Comparison of ENCODE assay signal across 8 cellular contexts in the genomic region with DNA sequence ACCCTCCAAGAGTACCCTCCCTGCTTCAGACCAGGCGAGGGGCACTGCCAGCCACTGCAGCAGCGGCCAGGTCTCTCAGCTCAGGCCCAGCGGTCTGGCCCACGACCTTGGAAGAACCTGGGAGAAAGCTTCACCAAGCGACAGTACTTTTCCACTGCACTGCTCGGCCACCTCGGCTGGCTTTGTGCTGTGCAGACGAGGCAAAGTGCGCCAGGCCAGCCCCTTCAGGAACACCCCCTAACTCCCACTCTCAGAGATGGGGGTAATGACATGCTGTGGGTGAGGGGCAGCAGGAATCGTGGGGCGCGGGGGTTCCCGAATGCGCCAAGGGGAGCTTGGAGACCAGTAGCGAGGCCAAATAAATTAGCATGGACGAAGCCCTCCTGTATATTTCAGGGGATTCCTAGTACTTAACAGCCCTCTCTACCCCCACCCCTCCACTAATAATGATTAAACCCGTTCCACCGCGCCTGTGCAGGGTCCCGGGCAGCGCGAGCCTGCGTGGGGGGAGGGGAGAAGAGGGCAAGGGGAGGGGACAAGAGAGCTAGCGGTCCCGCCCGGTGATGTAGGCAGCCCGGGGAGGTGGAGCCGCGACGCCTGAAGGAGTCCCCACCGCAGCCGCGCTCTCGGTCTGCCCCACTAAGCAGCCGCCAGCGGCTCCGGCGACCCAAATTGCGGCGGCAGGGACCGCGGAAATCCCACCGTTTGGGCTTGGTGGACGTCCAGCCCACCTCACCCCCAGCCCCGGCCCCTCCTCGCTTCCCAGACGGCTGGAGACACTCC. TPM values are rescaled to one million over a fixed set of nuclear protein-coding genes. Genes with fewer than 3 reads are reported as not detected.
A peak's percentile ranks its signal among the peaks of the same experiment; 100 is the strongest.
DNase-seq lines count a peak whose midpoint lies in the region; ATAC-seq and TF ChIP-seq lines count a peak whose summit lies in the region.

A gene with protein sequence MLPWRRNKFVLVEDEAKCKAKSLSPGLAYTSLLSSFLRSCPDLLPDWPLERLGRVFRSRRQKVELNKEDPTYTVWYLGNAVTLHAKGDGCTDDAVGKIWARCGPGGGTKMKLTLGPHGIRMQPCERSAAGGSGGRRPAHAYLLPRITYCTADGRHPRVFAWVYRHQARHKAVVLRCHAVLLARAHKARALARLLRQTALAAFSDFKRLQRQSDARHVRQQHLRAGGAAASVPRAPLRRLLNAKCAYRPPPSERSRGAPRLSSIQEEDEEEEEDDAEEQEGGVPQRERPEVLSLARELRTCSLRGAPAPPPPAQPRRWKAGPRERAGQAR (plus strand): TSS at position 629 of the 783 bp plus-strand sequence. CDS start 401 bp downstream, outside the sequence.

- no peak for TF ChIP-seq POLR2A in breast epithelium (IDR thresholded peaks at IDR 0.05)

- H3K27ac Mint-ChIP-seq in MCF 10A (ENCODE audit: low read depth, unreplicated experiment): no peak within 1 kb of the TSS
- no peak within 1 kb of the TSS for H3K27ac Mint-ChIP-seq in stimulated activated naive CD8-positive, alpha-beta T cell treated with anti-CD3 and anti-CD28 coated beads, Interleukin-15, amount 100 ng/mL, for 72 hours

- no TSS peak for BruUV-seq in MCF 10A (replicated peaks; lab: Mats Ljungman, UMichigan)

- H3K27me3 Mint-ChIP-seq in MCF 10A (ENCODE audit: insufficient read depth, unreplicated experiment): peaks cover 9% of the 10 kb centered on the region
- H3K27me3 Mint-ChIP-seq in stimulated activated naive CD8-positive, alpha-beta T cell treated with anti-CD3 and anti-CD28 coated beads, Interleukin-15, amount 100 ng/mL, for 72 hours: peaks cover 40% of the 10 kb centered on the region

- H3K27me3 ChIP-seq in breast epithelium: peaks cover 0 to 35% of the 10 kb centered on the region in 2 donors

- peak; percentile 35 for ATAC-seq in stimulated activated naive CD8-positive, alpha-beta T cell treated with anti-CD3 and anti-CD28 coated beads, Interleukin-15, amount 100 ng/mL, for 72 hours
- no peak for ATAC-seq in activated CD4-positive, CD25-positive, alpha-beta regulatory T cell treated with anti-CD3 and anti-CD28 coated beads, Interleukin-2, amount 50 U/mL, for 24 hours

- no peaks in the 10 kb centered on the region for H3K4me1 Mint-ChIP-seq in MCF 10A (ENCODE audit: insufficient read depth, unreplicated experiment)
- peaks cover 5% of the 10 kb centered on the region for H3K4me1 Mint-ChIP-seq in stimulated activated naive CD8-positive, alpha-beta T cell treated with anti-CD3 and anti-CD28 coated beads, Interleukin-15, amount 100 ng/mL, for 72 hours

- POLR2A ChIA-PET in MCF 10A (lab: Yijun Ruan, JAX): interaction anchor here (1.1 kb wide), 1 partner anchor 13 kb away, joined by 3 read pairs; no protein-coding TSS in a partner anchor

- DNase-seq in breast epithelium (ENCODE audit: low spot score in 2 of 2) (no peak), MCF 10A (ENCODE audit: unreplicated experiment) (no peak), astrocyte of the hippocampus (ENCODE audit: low read depth, low spot score) (peak; percentile 78), iPS-NIHi7 (ENCODE audit: extremely low spot score) (peak; percentile 84), HPDE6-E6E7 (ENCODE audit: extremely low spot score) (no peak)
- no peak for DNase-seq in stimulated activated naive CD8-positive, alpha-beta T cell treated with anti-CD3 and anti-CD28 coated beads, Interleukin-15, amount 100 ng/mL, for 72 hours
- no peak for DNase-seq in activated CD8-positive, alpha-beta memory T cell treated with anti-CD3 and anti-CD28 coated beads, Interleukin-2, amount 50 U/mL, for 48 hours

- no peaks in the 10 kb centered on the region for H3K9me3 Mint-ChIP-seq in MCF 10A (ENCODE audit: unreplicated experiment)
- no peaks in the 10 kb centered on the region for H3K9me3 Mint-ChIP-seq in stimulated activated naive CD8-positive, alpha-beta T cell treated with anti-CD3 and anti-CD28 coated beads, Interleukin-15, amount 100 ng/mL, for 72 hours

- H3K36me3 Mint-ChIP-seq in MCF 10A (ENCODE audit: insufficient read depth, unreplicated experiment): no peaks in the 10 kb centered on the region

- CTCF ChIA-PET in MCF 10A (lab: Yijun Ruan, JAX): no interaction called here

- peak within 1 kb of the TSS; percentile 50 to 69 (median 52) for H3K4me3 ChIP-seq in breast epithelium

- TF ChIP-seq CTCF in breast epithelium (IDR thresholded peaks at IDR 0.05) (no peak), MCF 10A (IDR thresholded peaks at IDR 0.05; ENCODE audit: unreplicated experiment) (no peak)

- H3K9me3 ChIP-seq in breast epithelium: no peaks in the 10 kb centered on the region

- H3K4me3 Mint-ChIP-seq in MCF 10A (ENCODE audit: unreplicated experiment): no peak within 1 kb of the TSS
- H3K4me3 Mint-ChIP-seq in stimulated activated naive CD8-positive, alpha-beta T cell treated with anti-CD3 and anti-CD28 coated beads, Interleukin-15, amount 100 ng/mL, for 72 hours: peak within 1 kb of the TSS in 1 of 2 donors; percentile 42

- H3K27ac ChIP-seq in breast epithelium: peak within 1 kb of the TSS in 1 of 2 donors; percentile 78

- intact Hi-C loops in breast epithelium (cut with DNase I; ENCODE audit: low total_unique reads): no loop called here
- intact Hi-C loops in MCF 10A (cut with micrococcal nuclease): no loop called here

- H3K36me3 ChIP-seq in breast epithelium: no peaks in the 10 kb centered on the region

- H3K4me1 ChIP-seq in breast epithelium: peaks cover 0 to 6% of the 10 kb centered on the region in 2 donors

RNA-seq across cellular contexts. Expression of the gene that starts here (rescaled TPM):
- total RNA-seq in breast epithelium (under 1 TPM; 0.16 to 0.33 (median 0.29) TPM), MCF 10A (2022) (not detected in 2 replicates)

Comparison
In these comparisons a context has a peak if more than half of its experiments do, and no peak if none do; other contexts are left out.
1. DNase-seq: peak in astrocyte of the hippocampus (single experiment) and iPS-NIHi7 (single experiment); none in breast epithelium (0 of 2), MCF 10A (single experiment), stimulated activated naive CD8-positive, alpha-beta T cell treated with anti-CD3 and anti-CD28 coated beads, Interleukin-15, amount 100 ng/mL, for 72 hours (0 of 2), HPDE6-E6E7 (single experiment) and activated CD8-positive, alpha-beta memory T cell treated with anti-CD3 and anti-CD28 coated beads, Interleukin-2, amount 50 U/mL, for 48 hours (single experiment).